ENCODE assay signal across 8 cellular contexts in the genomic region with DNA sequence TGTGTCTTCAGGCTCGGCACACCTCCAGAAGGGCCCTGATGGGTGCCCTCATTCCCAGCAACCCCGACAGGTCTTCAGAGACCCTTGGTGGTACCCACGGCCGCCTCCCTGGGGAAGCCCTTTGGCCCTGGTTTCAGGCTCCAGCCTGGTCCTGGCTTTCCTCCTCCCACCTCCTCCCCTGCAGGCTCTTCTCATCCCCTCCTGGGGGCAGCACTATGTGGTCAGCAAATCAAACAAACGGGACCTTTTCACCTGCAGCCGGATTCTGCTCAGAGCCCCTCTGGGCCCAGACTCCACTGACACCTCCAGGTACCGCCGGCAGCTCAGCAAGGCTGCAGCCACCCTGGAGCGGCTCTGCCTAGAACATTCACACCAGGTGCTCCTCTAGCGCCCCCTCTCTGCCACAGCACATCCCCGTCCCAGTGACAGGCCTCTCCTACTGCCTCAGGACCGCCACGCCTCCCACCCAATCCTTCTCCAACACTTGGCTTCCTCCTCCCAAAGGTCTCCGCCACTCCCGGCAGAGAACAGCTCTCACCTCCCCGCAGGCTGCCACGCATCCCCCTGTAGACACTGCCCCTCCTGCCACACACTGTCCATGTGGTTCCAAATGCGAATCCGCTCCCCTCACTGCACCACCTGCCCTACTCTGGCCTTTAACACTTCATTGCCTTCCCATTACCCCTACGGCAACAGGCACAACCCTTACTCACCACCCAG. TPM values are rescaled to one million over a fixed set of nuclear protein-coding genes. Genes with fewer than 3 reads are reported as not detected.
DNase-seq lines count a peak whose midpoint lies in the region; ATAC-seq and TF ChIP-seq lines count a peak whose summit lies in the region.

No MANE protein-coding gene starts in this region.

- no peak for ATAC-seq in GM18511 (IDR thresholded peaks at IDR 0.05; ENCODE audit: unreplicated experiment)
- ATAC-seq in HG03108 (IDR thresholded peaks at IDR 0.05; ENCODE audit: unreplicated experiment), result no peak
- ATAC-seq in HG03469 (IDR thresholded peaks at IDR 0.05; ENCODE audit: unreplicated experiment), result no peak

- H3K4me1 ChIP-seq in esophagus muscularis mucosa (peaks cover 3 to 26% (median 23%) of the 10 kb centered on the region in 4 donors), prostate gland (replicated peaks) (no peaks in the 10 kb centered on the region)

- TF ChIP-seq POLR2A in esophagus muscularis mucosa (IDR thresholded peaks at IDR 0.05; ENCODE audit: low read depth) (no peak), prostate gland (IDR thresholded peaks at IDR 0.05) (no peak)

- H3K4me2 ChIP-seq in SU-DHL-6 (ENCODE audit: low read depth, low read length, poor library complexity, severe bottlenecking), result no peak overlapping the region

- H2AFZ ChIP-seq in SU-DHL-6 (ENCODE audit: low read depth, low read length, severe bottlenecking), result no peak overlapping the region

- no peaks in the 10 kb centered on the region for H4K20me1 ChIP-seq in SU-DHL-6 (ENCODE audit: low read depth, low read length)

- H3K9me3 ChIP-seq in SU-DHL-6 (ENCODE audit: insufficient read depth, low read length) (no peaks in the 10 kb centered on the region), esophagus muscularis mucosa (no peaks in the 10 kb centered on the region), prostate gland (no peaks in the 10 kb centered on the region)

- no peaks in the 10 kb centered on the region for H3K27me3 ChIP-seq in SU-DHL-6 (ENCODE audit: low read length)
- no peaks in the 10 kb centered on the region for H3K27me3 ChIP-seq in esophagus muscularis mucosa
- H3K27me3 ChIP-seq in prostate gland (replicated peaks; ENCODE audit: insufficient read depth), result no peaks in the 10 kb centered on the region

- 74% methylated on average over 20 of the region's 20 CpGs for WGBS in esophagus muscularis mucosa
- WGBS in prostate gland, result 71% methylated on average over 20 of the region's 20 CpGs

- H3K9me2 ChIP-seq in SU-DHL-6 (replicated peaks; ENCODE audit: insufficient read depth, low read length), result no peaks in the 10 kb centered on the region

- TF ChIP-seq CTCF in SU-DHL-6 (IDR thresholded peaks at IDR 0.05; ENCODE audit: insufficient read depth, low read length, poor library complexity, severe bottlenecking), result peak; percentile 81
- peak; percentile 34 to 52 (median 45) for TF ChIP-seq CTCF in esophagus muscularis mucosa (IDR thresholded peaks at IDR 0.05)
- TF ChIP-seq CTCF in prostate gland (IDR thresholded peaks at IDR 0.05), result peak in 3 of 4 experiments; percentile 28 to 61 (median 33)

- no peak overlapping the region for H3K27ac ChIP-seq in SU-DHL-6 (ENCODE audit: low read depth, low read length)
- no peak overlapping the region for H3K27ac ChIP-seq in esophagus muscularis mucosa (replicated peaks in 1 of 4)
- H3K27ac ChIP-seq in prostate gland, result no peak overlapping the region

- H3K9ac ChIP-seq in SU-DHL-6 (ENCODE audit: low read length), result no peak overlapping the region

- H3K4me3 ChIP-seq in SU-DHL-6 (ENCODE audit: insufficient read depth, low read length, poor library complexity, severe bottlenecking), result no peak overlapping the region
- no peak overlapping the region for H3K4me3 ChIP-seq in esophagus muscularis mucosa
- no peak overlapping the region for H3K4me3 ChIP-seq in prostate gland

- no peaks in the 10 kb centered on the region for H3K36me3 ChIP-seq in SU-DHL-6 (ENCODE audit: low read length)
- peaks cover 18 to 91% (median 58%) of the 10 kb centered on the region in 4 donors for H3K36me3 ChIP-seq in esophagus muscularis mucosa
- peaks cover 0 to 7% of the 10 kb centered on the region in 2 donors for H3K36me3 ChIP-seq in prostate gland

- no peaks in the 10 kb centered on the region for H3F3A ChIP-seq in SU-DHL-6 (ENCODE audit: insufficient read depth)

- intact Hi-C loops in esophagus muscularis mucosa (cut with DNase I) (no loop called here), prostate gland (cut with DNase I) (loop anchor here (10.0 kb wide), 1 partner anchor 120 kb away; no protein-coding TSS in a partner anchor)

- H3K79me2 ChIP-seq in SU-DHL-6 (ENCODE audit: insufficient read depth, low read length), result no peaks in the 10 kb centered on the region

- DNase-seq in CD1c-positive myeloid dendritic cell (ENCODE audit: extremely low spot score), result peak; percentile 14
- DNase-seq in HCEC 1CT, result peak; percentile 10
- DNase-seq in esophagus muscularis mucosa (ENCODE audit: extremely low spot score), result no peak
- DNase-seq in prostate gland (ENCODE audit: low spot score), result no peak

- no peak for TF ChIP-seq EP300 in esophagus muscularis mucosa (IDR thresholded peaks at IDR 0.05)

RNA-seq across cellular contexts. Expression of gene CORO7, which starts 12.0 kb away (rescaled TPM):
- total RNA-seq in esophagus muscularis mucosa, result 10 to 100 TPM; 11.6 to 24.6 (median 21.3) TPM
- total RNA-seq in prostate gland, result 100 to 1,000 TPM in 1 of 2 donors, 10 to 100 TPM in 1; 24.1 to 122 TPM

RNA-seq across cellular contexts. Expression of gene DNAJA3, which starts 21.3 kb away (rescaled TPM):
- total RNA-seq in esophagus muscularis mucosa, result 10 to 100 TPM; 40.6 to 51.2 (median 45.9) TPM
- 10 to 100 TPM; 47.6 to 60.0 TPM for total RNA-seq in prostate gland

RNA-seq across cellular contexts. Expression of gene VASN, which starts 32.8 kb away (rescaled TPM):
- total RNA-seq in esophagus muscularis mucosa (10 to 100 TPM in 3 of 4 donors, 1 to 10 TPM in 1; 7.1 to 31.3 (median 21.7) TPM), prostate gland (10 to 100 TPM; 13.1 to 97.4 TPM)

RNA-seq across cellular contexts. Expression of gene PAM16, which starts 53.3 kb away (rescaled TPM):
- total RNA-seq in esophagus muscularis mucosa, result 10 to 100 TPM; 24.5 to 44.1 (median 40.2) TPM
- 100 to 1,000 TPM in 1 of 2 donors, 10 to 100 TPM in 1; 28.6 to 100 TPM for total RNA-seq in prostate gland

Comparison
In these comparisons a context has a peak if more than half of its experiments do, and no peak if none do; other contexts are left out.
1. DNase-seq: peak in CD1c-positive myeloid dendritic cell (single experiment) and HCEC 1CT (single experiment); none in esophagus muscularis mucosa (single experiment) and prostate gland (single experiment).
2. Peak in every context shown above with its lines, with median percentiles within 50 percentile points of each other: CTCF ChIP-seq.